In the genomic region with DNA sequence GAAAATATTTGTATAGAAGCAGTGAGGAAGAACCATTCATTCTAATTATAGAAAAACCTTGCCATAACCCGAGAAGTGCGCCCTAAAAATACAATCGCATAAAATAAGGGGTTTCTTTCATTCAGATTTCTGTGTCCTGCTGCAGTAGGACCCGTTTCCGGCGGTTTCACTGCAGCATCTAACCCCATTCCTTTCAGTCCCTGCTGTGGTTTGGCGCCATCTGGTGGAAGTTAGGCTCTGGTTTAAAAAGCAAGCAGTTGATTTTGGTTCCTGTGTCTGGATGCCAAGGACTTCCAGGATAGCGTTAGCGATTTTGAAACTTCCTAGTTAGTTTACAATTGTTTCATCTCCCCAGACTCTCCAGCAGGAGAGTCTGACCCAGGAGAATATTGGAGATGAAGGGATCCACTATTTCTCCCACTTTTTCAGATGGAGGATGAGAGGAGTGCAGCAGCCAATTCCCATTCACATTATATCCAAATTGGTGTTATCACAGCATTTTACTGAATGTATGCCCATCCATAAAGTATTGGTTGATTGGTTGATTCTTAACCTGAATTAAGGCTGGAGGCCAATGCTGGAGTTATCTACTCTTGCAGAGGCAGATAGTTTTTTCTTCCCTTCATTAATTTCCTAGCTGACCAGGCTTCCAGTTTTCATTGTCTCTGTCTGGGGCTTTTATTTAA, we compare ENCODE assay signal across 9 cellular contexts.
DNase-seq lines count a peak whose midpoint lies in the region; ATAC-seq lines count a peak whose summit lies in the region.
"Had no signal": no experiment of that assay in that cellular context is flagged by ENCODE, and none has a peak within 500 bp of the region (broad histone marks: within the 10 kb centered on the region; RNA-seq: fewer than 3 reads in every experiment).

No MANE protein-coding gene starts in this region.

- no peaks in the 10 kb centered on the region for H3K4me1 Mint-ChIP-seq in CD4-positive, CD25-positive, alpha-beta regulatory T cell

- no peaks in the 10 kb centered on the region for H3K27me3 ChIP-seq in CD4-positive, CD25-positive, alpha-beta regulatory T cell (ENCODE audit: control insufficient read depth, insufficient read depth, low read length)

- H3K36me3 ChIP-seq in CD4-positive, CD25-positive, alpha-beta regulatory T cell (ENCODE audit: control insufficient read depth, insufficient read depth, low read length): no peaks in the 10 kb centered on the region

- no peaks in the 10 kb centered on the region for H3K9me3 ChIP-seq in CD4-positive, CD25-positive, alpha-beta regulatory T cell (ENCODE audit: control insufficient read depth in 2 of 2, low read length in 2 of 2)

- H3K27me3 Mint-ChIP-seq in CD4-positive, CD25-positive, alpha-beta regulatory T cell: no peaks in the 10 kb centered on the region

- no peak overlapping the region for H3K27ac Mint-ChIP-seq in CD4-positive, CD25-positive, alpha-beta regulatory T cell
- H3K27ac Mint-ChIP-seq: T-helper 1 cell treated with Interleukin-12 subunit alpha and Interleukin-12 subunit beta and Interleukin-4 antibody, amounts not matched to agents 30 μg/mL and 1 μg/mL, for 36 hours had no signal

- DNase-seq in CD4-positive, CD25-positive, alpha-beta regulatory T cell: peak; percentile 3 to 74 (median 34)
- DNase-seq in NCI-H510A treated with DMSO at 0.1 percent for 48 hours (lab: John Stamatoyannopoulos, UW) (peak; percentile 77), lung microvascular endothelial cell (ENCODE audit: low read depth in 2 of 2) (peak; percentile 77 to 86)
- peak; percentile 48 for DNase-seq in activated CD4-positive, alpha-beta T cell treated with anti-CD3 and anti-CD28 coated beads, Interleukin-2, amount 50 U/mL, for 1 hour
- DNase-seq in effector CD8-positive, alpha-beta T cell (lab: John Stamatoyannopoulos, UW): peak; percentile 43
- DNase-seq in stimulated activated CD8-positive, alpha-beta memory T cell treated with anti-CD3 and anti-CD28 coated beads, Interleukin-15, amount 100 ng/mL, for 1 hour (ENCODE audit: low read depth): peak; percentile 40

- H3K4me1 ChIP-seq in CD4-positive, CD25-positive, alpha-beta regulatory T cell (ENCODE audit: control insufficient read depth, insufficient read depth, low read length, poor library complexity, severe bottlenecking): no peaks in the 10 kb centered on the region

- no peak overlapping the region for H3K4me3 ChIP-seq in CD4-positive, CD25-positive, alpha-beta regulatory T cell (ENCODE audit: low read depth, low read length)

- ATAC-seq in CD4-positive, CD25-positive, alpha-beta regulatory T cell (ENCODE audit: low read depth in 2 of 2): no peak
- peak; percentile 80 for ATAC-seq in GM19372 (IDR thresholded peaks at IDR 0.05; ENCODE audit: low read depth, unreplicated experiment)
- peak; percentile 94 for ATAC-seq in HG03460 (IDR thresholded peaks at IDR 0.05; ENCODE audit: unreplicated experiment)

- no peak overlapping the region for H3K4me3 Mint-ChIP-seq in CD4-positive, CD25-positive, alpha-beta regulatory T cell
- H3K4me3 Mint-ChIP-seq: T-helper 1 cell treated with Interleukin-12 subunit alpha and Interleukin-12 subunit beta and Interleukin-4 antibody, amounts not matched to agents 30 μg/mL and 1 μg/mL, for 36 hours had no signal

- no peaks in the 10 kb centered on the region for H3K36me3 Mint-ChIP-seq in CD4-positive, CD25-positive, alpha-beta regulatory T cell

- peaks cover 0 to 6% (median 2%) of the 10 kb centered on the region in 7 donors for H3K9me3 Mint-ChIP-seq in CD4-positive, CD25-positive, alpha-beta regulatory T cell
- H3K9me3 Mint-ChIP-seq: T-helper 1 cell treated with Interleukin-12 subunit alpha and Interleukin-12 subunit beta and Interleukin-4 antibody, amounts not matched to agents 30 μg/mL and 1 μg/mL, for 36 hours had no signal

- H3K27ac ChIP-seq in CD4-positive, CD25-positive, alpha-beta regulatory T cell (ENCODE audit: insufficient read depth, low read length, poor library complexity, severe bottlenecking): no peak overlapping the region

Comparison
In these comparisons a context has a peak if more than half of its experiments do, and no peak if none do; other contexts are left out.
1. ATAC-seq: peak in GM19372 (single experiment) and HG03460 (single experiment); none in CD4-positive, CD25-positive, alpha-beta regulatory T cell (0 of 2).
2. Peak in every context shown above with its lines, with median percentiles within 50 percentile points of each other: DNase-seq.